ENCODE assay signal across 7 cellular contexts in the genomic region with DNA sequence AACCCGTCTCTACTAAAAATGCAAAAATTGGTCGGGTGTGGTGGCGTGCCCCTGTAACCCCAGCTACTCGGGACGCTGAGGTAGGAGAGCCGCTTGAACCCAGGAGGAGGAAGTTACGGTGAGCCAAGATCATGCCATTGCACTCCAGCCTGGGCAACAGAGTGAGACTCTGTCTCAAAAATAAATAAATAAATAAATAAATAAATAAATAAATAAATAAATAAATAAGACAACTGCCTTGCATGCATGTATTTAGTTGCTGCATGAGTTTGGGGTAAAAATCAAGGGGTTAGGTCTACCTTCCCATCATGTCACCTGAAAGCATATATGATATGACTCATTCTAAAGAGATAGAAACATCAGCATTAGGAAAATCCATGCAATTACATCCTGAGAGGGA.
"Had no signal": no experiment of that assay in that cellular context is flagged by ENCODE, and none has a peak within 500 bp of the region (broad histone marks: within the 10 kb centered on the region; RNA-seq: fewer than 3 reads in every experiment).

No MANE protein-coding gene starts in this region.

- H3K27ac Mint-ChIP-seq: IgD-negative memory B cell had no signal

- ATAC-seq: HCT116 had no signal

- H3K36me3 ChIP-seq: HAP-1 had no signal

- H3K9ac ChIP-seq: GM23248 had no signal

- DNase-seq: GM23248, GOT3, H7, KBM-7 had no signal

- H2AFZ ChIP-seq: GM23248 had no signal

- H3K27ac ChIP-seq: GM23248 had no signal

- H3K27me3 Mint-ChIP-seq: IgD-negative memory B cell had no signal

- H3K4me1 ChIP-seq: HAP-1 had no signal

- H3K4me3 Mint-ChIP-seq: IgD-negative memory B cell had no signal

- H3K4me3 ChIP-seq: GM23248, HAP-1 had no signal

- H3K36me3 Mint-ChIP-seq: IgD-negative memory B cell had no signal

- H3K4me1 Mint-ChIP-seq: IgD-negative memory B cell had no signal

- H3K9me3 ChIP-seq: HAP-1 had no signal
